In the genomic region with DNA sequence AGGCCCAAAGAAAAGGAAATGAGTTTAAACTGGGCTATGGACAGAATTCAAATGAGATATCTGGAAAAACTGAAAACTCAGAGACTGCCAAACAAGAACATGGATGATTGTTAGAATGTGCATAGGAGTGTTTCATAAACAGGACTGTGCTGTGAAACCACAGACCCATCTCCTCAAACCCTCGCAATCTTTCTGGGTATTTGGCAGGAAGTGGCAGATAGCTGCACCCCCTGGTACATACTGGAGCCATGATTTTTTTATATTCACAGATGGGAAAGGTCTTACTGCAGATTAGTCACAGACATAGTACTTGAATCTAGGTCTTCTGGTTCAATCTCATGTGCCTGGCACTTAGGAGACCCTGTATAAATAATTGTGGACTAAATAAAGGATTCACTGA, we compare ENCODE assay signal across 10 cellular contexts.
DNase-seq lines count a peak whose midpoint lies in the region; ATAC-seq, FAIRE-seq and TF ChIP-seq lines count a peak whose summit lies in the region.
"Had no signal": no experiment of that assay in that cellular context is flagged by ENCODE, and none has a peak within 500 bp of the region (broad histone marks: within the 10 kb centered on the region; RNA-seq: fewer than 3 reads in every experiment).

No MANE protein-coding gene starts in this region.

- TF ChIP-seq EP300 in A549 (IDR thresholded peaks at IDR 0.05), result no peak

- FAIRE-seq in A549 (lab: Jason Lieb, UNC), result no peak
- FAIRE-seq: keratinocyte had no signal

- peaks cover 8% of the 10 kb centered on the region for H3K36me3 Mint-ChIP-seq in activated B cell treated with CpG ODN at 0.5 μM for 24 hours (ENCODE audit: low read depth)

- no peak overlapping the region for H3K4me3 Mint-ChIP-seq in activated B cell treated with CpG ODN at 0.5 μM for 24 hours

- intact Hi-C loops in activated B cell treated with CpG ODN at 0.5 μM for 24 hours (cut with micrococcal nuclease), result loop anchor here (5.0 kb wide), 1 partner anchor 158 kb away; no protein-coding TSS in a partner anchor

- peak overlapping the region; percentile 90 for H3K27ac Mint-ChIP-seq in activated B cell treated with CpG ODN at 0.5 μM for 24 hours

- 0 out of 3 replicates have a peak, but pooled peaks cover 3% of the 10 kb centered on the region for H3K9me3 ChIP-seq in A549

- H3K4me3 ChIP-seq in A549 (no peak overlapping the region), H7 (ENCODE audit: insufficient read depth, low read depth, low read length) (no peak overlapping the region)

- POLR2A ChIA-PET in A549 (lab: Yijun Ruan, JAX), result no interaction called here
- POLR2A ChIA-PET in activated B cell treated with CpG ODN at 0.5 μM for 24 hours (lab: Charles Lee), result interaction anchor here (0.9 to 3.2 kb wide), 3 partner anchors 22 to 48 kb away, joined by 3 to 20 read pairs (median 3); no protein-coding TSS in a partner anchor

- H3K36me3 ChIP-seq in H7 (replicated peaks; ENCODE audit: control insufficient read depth, insufficient read depth, low read length), result no peaks in the 10 kb centered on the region

- TF ChIP-seq POLR2A in A549 (IDR thresholded peaks at IDR 0.05; ENCODE audit: low read length), result no peak

- no peak overlapping the region for H3K4me2 ChIP-seq in A549

- H3K4me1 ChIP-seq in A549, result peaks cover 29% of the 10 kb centered on the region

- peaks cover 2% of the 10 kb centered on the region for H3K9me3 Mint-ChIP-seq in activated B cell treated with CpG ODN at 0.5 μM for 24 hours

- CTCF ChIA-PET in A549 (lab: Yijun Ruan, JAX), result interaction anchor here (0.7 to 6.3 kb wide), 8 partner anchors 9 to 357 kb away, joined by 3 to 104 read pairs (median 35); no protein-coding TSS in a partner anchor
- CTCF ChIA-PET in activated B cell treated with CpG ODN at 0.5 μM for 24 hours (lab: Charles Lee), result interaction anchor here (1.2 to 4.2 kb wide), 7 partner anchors 13 to 147 kb away, joined by 3 to 95 read pairs (median 17); no protein-coding TSS in a partner anchor

- TF ChIP-seq RAD21 in A549 (conservative IDR thresholded peaks at IDR 0.05 in 1 of 2, IDR thresholded peaks at IDR 0.05 in 1 of 2), result no peak

- no peaks in the 10 kb centered on the region for H3K27me3 Mint-ChIP-seq in activated B cell treated with CpG ODN at 0.5 μM for 24 hours

- no peaks in the 10 kb centered on the region for H3K27me3 ChIP-seq in H7 (ENCODE audit: control insufficient read depth, insufficient read depth, low read length)

- TF ChIP-seq CTCF in A549 (IDR thresholded peaks at IDR 0.05), result no peak
- TF ChIP-seq CTCF in activated B cell treated with CpG ODN at 0.5 μM for 24 hours (IDR thresholded peaks at IDR 0.05), result no peak

- DNase-seq in A549 (ENCODE audit: low read depth in 1 of 2, low spot score in 1 of 2) (no peak), HT1080 (ENCODE audit: low read depth) (peak; percentile 18), activated B cell treated with CpG ODN at 0.5 μM for 24 hours (no peak), fibroblast of peridontal ligament (ENCODE audit: extremely low read depth) (peak; percentile 14), H4 (ENCODE audit: low spot score) (no peak), H7 (no peak), mesenteric fat pad (ENCODE audit: low spot score) (no peak)

- WGBS in A549 (ENCODE audit: missing lambda C conversion rate), result 94% methylated on average over 1 of the region's 1 CpG

- ATAC-seq in A549 (no peak), activated B cell treated with CpG ODN at 0.5 μM for 24 hours (ENCODE audit: low read depth) (no peak), HG03565 (IDR thresholded peaks at IDR 0.05; ENCODE audit: unreplicated experiment) (no peak)
- ATAC-seq: SK-N-SH treated with all-trans-retinoic acid at 6 μM for 48 hours had no signal

- peaks cover 56% of the 10 kb centered on the region for H3K4me1 Mint-ChIP-seq in activated B cell treated with CpG ODN at 0.5 μM for 24 hours

- H3K27ac ChIP-seq in A549, result no peak overlapping the region

TF ChIP-seq in A549, 52 proteins besides CTCF, POLR2A, EP300 and RAD21:
- TF ChIP-seq GATA3 (IDR thresholded peaks at IDR 0.05; ENCODE audit: borderline replicate concordance), result no peak
- no peak for TF ChIP-seq KDM5A (IDR thresholded peaks at IDR 0.05)
- TF ChIP-seq, protein P1, sequence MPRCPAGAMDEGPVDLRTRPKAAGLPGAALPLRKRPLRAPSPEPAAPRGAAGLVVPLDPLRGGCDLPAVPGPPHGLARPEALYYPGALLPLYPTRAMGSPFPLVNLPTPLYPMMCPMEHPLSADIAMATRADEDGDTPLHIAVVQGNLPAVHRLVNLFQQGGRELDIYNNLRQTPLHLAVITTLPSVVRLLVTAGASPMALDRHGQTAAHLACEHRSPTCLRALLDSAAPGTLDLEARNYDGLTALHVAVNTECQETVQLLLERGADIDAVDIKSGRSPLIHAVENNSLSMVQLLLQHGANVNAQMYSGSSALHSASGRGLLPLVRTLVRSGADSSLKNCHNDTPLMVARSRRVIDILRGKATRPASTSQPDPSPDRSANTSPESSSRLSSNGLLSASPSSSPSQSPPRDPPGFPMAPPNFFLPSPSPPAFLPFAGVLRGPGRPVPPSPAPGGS (IDR thresholded peaks at IDR 0.05), result 0 out of 3 replicates have a peak, but pooled peaks have one; percentile 24
- TF ChIP-seq JUNB (IDR thresholded peaks at IDR 0.05), result no peak
- no peak for TF ChIP-seq NPAS2 (CRISPR knock-in tag; IDR thresholded peaks at IDR 0.05; ENCODE audit: borderline replicate concordance)
- no peak for TF ChIP-seq HDAC2 (IDR thresholded peaks at IDR 0.05)
- no peak for TF ChIP-seq FOSL2 (IDR thresholded peaks at IDR 0.05)
- TF ChIP-seq FOSL2 (CRISPR knock-in tag; IDR thresholded peaks at IDR 0.05), result no peak

Comparison
In these comparisons a context has a peak if more than half of its experiments do, and no peak if none do; other contexts are left out.
1. DNase-seq: peak in HT1080 (single experiment) and fibroblast of peridontal ligament (single experiment); none in A549 (0 of 2), activated B cell treated with CpG ODN at 0.5 μM for 24 hours (single experiment), H4 (single experiment), H7 (single experiment) and mesenteric fat pad (single experiment).